ENCODE assay signal across 16 cellular contexts in genomic region chr16:57133911-57134310, GRCh38. TPM values are rescaled to one million over a fixed set of nuclear protein-coding genes. Genes with fewer than 3 reads are reported as not detected.
DNase-seq lines count a peak whose midpoint lies in the region; ATAC-seq and TF ChIP-seq lines count a peak whose summit lies in the region.
"Had no signal": no experiment of that assay in that cellular context is flagged by ENCODE, and none has a peak within 500 bp of the region (broad histone marks: within the 10 kb centered on the region; RNA-seq: fewer than 3 reads in every experiment).

No MANE protein-coding gene starts in this region.

- no peak overlapping the region for H3K9ac ChIP-seq in mammary epithelial cell (ENCODE audit: insufficient read depth, low read length)

- H3K27me3 ChIP-seq in mammary epithelial cell (ENCODE audit: insufficient read depth, low read length) = no peaks in the 10 kb centered on the region
- H3K27me3 ChIP-seq in lower lobe of right lung (ENCODE audit: low read depth) = no peaks in the 10 kb centered on the region
- H3K27me3 ChIP-seq in transverse colon = no peaks in the 10 kb centered on the region

- BruUV-seq in MCF 10A (replicated peaks; lab: Mats Ljungman, UMichigan) = no TSS peak
- no TSS peak for BruUV-seq in mammary epithelial cell (replicated peaks; lab: Mats Ljungman, UMichigan)

- H3K4me3 ChIP-seq in mammary epithelial cell (replicated peaks in 1 of 3; ENCODE audit: insufficient read depth in 1 of 3, low read depth in 2 of 3, low read length in 3 of 3) (no peak overlapping the region), lower lobe of right lung (no peak overlapping the region), transverse colon (no peak overlapping the region)
- H3K4me3 ChIP-seq: lung had no signal

- WGBS in mammary epithelial cell (ENCODE audit: low coverage, missing lambda C conversion rate) = 92% methylated on average over 2 of the region's 10 CpGs
- WGBS in transverse colon (ENCODE audit: low coverage in 1 of 2), 2 donors = 84% methylated on average over 9 of the region's 10 CpGs; no CpG with 5 or more reads in 1 of the 2 donors

- H4K20me1 ChIP-seq in mammary epithelial cell (ENCODE audit: insufficient read depth, low read length) = no peaks in the 10 kb centered on the region

- H3K4me2 ChIP-seq in mammary epithelial cell (ENCODE audit: insufficient read depth, low read depth, low read length) = no peak overlapping the region

- TF ChIP-seq POLR2A in transverse colon (IDR thresholded peaks at IDR 0.05) = no peak

- DNase-seq in MCF 10A (ENCODE audit: unreplicated experiment) = no peak
- DNase-seq in mammary epithelial cell = no peak
- DNase-seq in activated T-cell treated with anti-CD3 and anti-CD28 coated beads, Interleukin-2, amount 50 U/mL, for 72 hours = peak in 1 of 2 donors; percentile 48
- no peak for DNase-seq in lower lobe of right lung
- no peak for DNase-seq in transverse colon
- no peak for DNase-seq in medulla oblongata (ENCODE audit: extremely low spot score)
- DNase-seq in NCI-H2196 (lab: John Stamatoyannopoulos, UW; ENCODE audit: unreplicated experiment) = no peak
- DNase-seq in HuH-7.5 (ENCODE audit: low spot score) = no peak
- DNase-seq: activated B cell treated with CpG ODN at 0.5 μM for 24 hours; activated effector memory CD4-positive, alpha-beta T cell treated with anti-CD3 and anti-CD28 coated beads, Interleukin-2, amount 50 U/mL, for 16 hours; DMS79 treated with DMSO at 0.1 percent for 48 hours; endodermal cell; KG1; NCI-H1436 had no signal

- H3K4me3 Mint-ChIP-seq in MCF 10A (ENCODE audit: unreplicated experiment) = no peak overlapping the region
- peak overlapping the region; percentile 57 to 77 for H3K4me3 Mint-ChIP-seq in activated T-cell treated with anti-CD3 and anti-CD28 coated beads, Interleukin-2, amount 50 U/mL, for 72 hours
- H3K4me3 Mint-ChIP-seq: activated B cell treated with CpG ODN at 0.5 μM for 24 hours, endodermal cell had no signal

- no peaks in the 10 kb centered on the region for H3K79me2 ChIP-seq in mammary epithelial cell (ENCODE audit: insufficient read depth, low read length)

- no peak overlapping the region for H3K27ac ChIP-seq in mammary epithelial cell (ENCODE audit: insufficient read depth, low read depth, low read length)
- H3K27ac ChIP-seq in lower lobe of right lung = peak overlapping the region; percentile 33
- H3K27ac ChIP-seq in transverse colon = peak overlapping the region; percentile 85 to 89 (median 87)

- TF ChIP-seq CTCF in MCF 10A (IDR thresholded peaks at IDR 0.05; ENCODE audit: unreplicated experiment) (no peak), mammary epithelial cell (conservative IDR thresholded peaks at IDR 0.05 in 1 of 2, IDR thresholded peaks at IDR 0.05 in 1 of 2; ENCODE audit: extremely low read depth in 1 of 2, insufficient read depth in 1 of 2, low read depth in 1 of 2, low read length in 2 of 2) (no peak), lower lobe of right lung (IDR thresholded peaks at IDR 0.05) (no peak), transverse colon (IDR thresholded peaks at IDR 0.05) (no peak)

- no peaks in the 10 kb centered on the region for H3K4me1 ChIP-seq in mammary epithelial cell (ENCODE audit: insufficient read depth, low read length)
- H3K4me1 ChIP-seq in lower lobe of right lung = peaks cover 15% of the 10 kb centered on the region
- H3K4me1 ChIP-seq in transverse colon = peaks cover 25 to 53% (median 46%) of the 10 kb centered on the region in 4 donors

- in situ Hi-C loops in mammary epithelial cell (cut with MboI; ENCODE audit: low sequenced_read_pairs in 2 of 2) (no loop called here), transverse colon (cut with MboI; ENCODE audit: low pct_ligation_motif_present in 1 of 4, low pct_unique_long_range_greater_than_20kb in 1 of 4, low sequenced_read_pairs in 3 of 4) (no loop called here)

- ATAC-seq in activated T-cell treated with anti-CD3 and anti-CD28 coated beads, Interleukin-2, amount 50 U/mL, for 72 hours (replicated peaks in 1 of 2) = peak; percentile 28 to 59
- ATAC-seq in lower lobe of right lung = no peak
- ATAC-seq: SK-N-SH treated with all-trans-retinoic acid at 6 μM for 48 hours had no signal

- dilution Hi-C loops in mammary epithelial cell (cut with HindIII; ENCODE audit: low sequenced_read_pairs) = no loop called here

- POLR2A ChIA-PET in MCF 10A (lab: Yijun Ruan, JAX) = no interaction called here

- intact Hi-C loops in MCF 10A (cut with micrococcal nuclease) = no loop called here
- intact Hi-C loops in mammary epithelial cell (cut with micrococcal nuclease) = no loop called here
- intact Hi-C loops in lower lobe of right lung (cut with DNase I) = no loop called here
- intact Hi-C loops in transverse colon (cut with DNase I; ENCODE audit: low total_unique reads) = no loop called here

- H3K36me3 Mint-ChIP-seq in MCF 10A (ENCODE audit: insufficient read depth, unreplicated experiment) = no peaks in the 10 kb centered on the region
- no peaks in the 10 kb centered on the region for H3K36me3 Mint-ChIP-seq in activated T-cell treated with anti-CD3 and anti-CD28 coated beads, Interleukin-2, amount 50 U/mL, for 72 hours (ENCODE audit: insufficient read depth in 2 of 2)

- no peaks in the 10 kb centered on the region for H3K9me3 ChIP-seq in mammary epithelial cell (replicated peaks; ENCODE audit: insufficient read depth, low read length)
- H3K9me3 ChIP-seq in lower lobe of right lung = no peaks in the 10 kb centered on the region
- no peaks in the 10 kb centered on the region for H3K9me3 ChIP-seq in transverse colon

- H3K9me3 Mint-ChIP-seq in MCF 10A (ENCODE audit: unreplicated experiment) = no peaks in the 10 kb centered on the region
- H3K9me3 Mint-ChIP-seq in activated T-cell treated with anti-CD3 and anti-CD28 coated beads, Interleukin-2, amount 50 U/mL, for 72 hours = no peaks in the 10 kb centered on the region
- H3K9me3 Mint-ChIP-seq: activated B cell treated with CpG ODN at 0.5 μM for 24 hours, endodermal cell had no signal

- no peak overlapping the region for H2AFZ ChIP-seq in mammary epithelial cell (ENCODE audit: low read depth, low read length)

- no peaks in the 10 kb centered on the region for H3K27me3 Mint-ChIP-seq in MCF 10A (ENCODE audit: insufficient read depth, unreplicated experiment)
- H3K27me3 Mint-ChIP-seq in activated T-cell treated with anti-CD3 and anti-CD28 coated beads, Interleukin-2, amount 50 U/mL, for 72 hours (ENCODE audit: low read depth) = no peaks in the 10 kb centered on the region
- H3K27me3 Mint-ChIP-seq: activated B cell treated with CpG ODN at 0.5 μM for 24 hours had no signal

- H3K36me3 ChIP-seq in mammary epithelial cell (ENCODE audit: insufficient read depth, low read length) (no peaks in the 10 kb centered on the region), lower lobe of right lung (peaks cover 13% of the 10 kb centered on the region), transverse colon (no peaks in the 10 kb centered on the region)

- CTCF ChIA-PET in MCF 10A (lab: Yijun Ruan, JAX) = no interaction called here
- CTCF ChIA-PET in mammary epithelial cell (lab: Charles Lee; ENCODE audit: low non-redundant PET) = no interaction called here

- no peaks in the 10 kb centered on the region for H3K4me1 Mint-ChIP-seq in MCF 10A (ENCODE audit: insufficient read depth, unreplicated experiment)
- peaks cover 65% of the 10 kb centered on the region for H3K4me1 Mint-ChIP-seq in activated T-cell treated with anti-CD3 and anti-CD28 coated beads, Interleukin-2, amount 50 U/mL, for 72 hours (ENCODE audit: low read depth)
- H3K4me1 Mint-ChIP-seq: endodermal cell had no signal

- no peak for TF ChIP-seq EP300 in transverse colon (IDR thresholded peaks at IDR 0.05; ENCODE audit: low read depth)

- H3K27ac Mint-ChIP-seq in MCF 10A (ENCODE audit: low read depth, unreplicated experiment) = peak overlapping the region; percentile 67
- H3K27ac Mint-ChIP-seq in activated T-cell treated with anti-CD3 and anti-CD28 coated beads, Interleukin-2, amount 50 U/mL, for 72 hours = peak overlapping the region; percentile 92
- H3K27ac Mint-ChIP-seq: endodermal cell had no signal

RNA-seq across cellular contexts. Expression of gene CPNE2, which starts 41.5 kb away (rescaled TPM):
- total RNA-seq in MCF 10A (2022) (6.7 and 9.6 TPM in 2 replicates), mammary epithelial cell (10 to 100 TPM in 1 of 2 donors, 1 to 10 TPM in 1; 7.3 to 24.0 TPM), lower lobe of right lung (55.3 TPM), transverse colon (100 to 1,000 TPM in 2 of 4 donors, 10 to 100 TPM in 2; 41.6 to 154 (median 84.2) TPM)
- 44.5 TPM for polyA plus RNA-seq in mammary epithelial cell
- 35.7 TPM for polyA minus RNA-seq in mammary epithelial cell
- total RNA-seq in activated T-cell treated with anti-CD3 and anti-CD28 coated beads, Interleukin-2, amount 50 U/mL, for 72 hours = 10 to 100 TPM in 1 of 2 donors, 1 to 10 TPM in 1; 9.4 to 15.1 TPM

RNA-seq across cellular contexts. Expression of gene PSME3IP1, which starts 51.9 kb away (rescaled TPM):
- 100 and 107 TPM in 2 replicates for total RNA-seq in MCF 10A (2022)
- total RNA-seq in mammary epithelial cell = 10 to 100 TPM; 43.2 to 90.0 TPM
- 64.8 TPM for polyA plus RNA-seq in mammary epithelial cell
- 50.1 TPM for polyA minus RNA-seq in mammary epithelial cell
- total RNA-seq in activated T-cell treated with anti-CD3 and anti-CD28 coated beads, Interleukin-2, amount 50 U/mL, for 72 hours = 100 to 1,000 TPM; 120 to 140 TPM
- 79.8 TPM for total RNA-seq in lower lobe of right lung
- 100 to 1,000 TPM in 3 of 4 donors, 10 to 100 TPM in 1; 95.7 to 185 (median 120) TPM for total RNA-seq in transverse colon

RNA-seq across cellular contexts. Expression of gene RSPRY1, which starts 52.2 kb away (rescaled TPM):
- total RNA-seq in MCF 10A (2022) (55.9 and 62.0 TPM in 2 replicates), mammary epithelial cell (10 to 100 TPM; 46.9 to 47.2 TPM), lower lobe of right lung (34.9 TPM), transverse colon (10 to 100 TPM; 17.1 to 58.4 (median 44.5) TPM)
- 23.4 TPM for polyA plus RNA-seq in mammary epithelial cell
- 29.1 TPM for polyA minus RNA-seq in mammary epithelial cell
- 10 to 100 TPM; 33.9 to 39.8 TPM for total RNA-seq in activated T-cell treated with anti-CD3 and anti-CD28 coated beads, Interleukin-2, amount 50 U/mL, for 72 hours

Comparison
In these comparisons a context has a peak if more than half of its experiments do, and no peak if none do; other contexts are left out.
1. ATAC-seq: peak in activated T-cell treated with anti-CD3 and anti-CD28 coated beads, Interleukin-2, amount 50 U/mL, for 72 hours (2 of 2); none in lower lobe of right lung (0 of 2).